ENCODE assay signal across 1 cellular context in the genomic region with DNA sequence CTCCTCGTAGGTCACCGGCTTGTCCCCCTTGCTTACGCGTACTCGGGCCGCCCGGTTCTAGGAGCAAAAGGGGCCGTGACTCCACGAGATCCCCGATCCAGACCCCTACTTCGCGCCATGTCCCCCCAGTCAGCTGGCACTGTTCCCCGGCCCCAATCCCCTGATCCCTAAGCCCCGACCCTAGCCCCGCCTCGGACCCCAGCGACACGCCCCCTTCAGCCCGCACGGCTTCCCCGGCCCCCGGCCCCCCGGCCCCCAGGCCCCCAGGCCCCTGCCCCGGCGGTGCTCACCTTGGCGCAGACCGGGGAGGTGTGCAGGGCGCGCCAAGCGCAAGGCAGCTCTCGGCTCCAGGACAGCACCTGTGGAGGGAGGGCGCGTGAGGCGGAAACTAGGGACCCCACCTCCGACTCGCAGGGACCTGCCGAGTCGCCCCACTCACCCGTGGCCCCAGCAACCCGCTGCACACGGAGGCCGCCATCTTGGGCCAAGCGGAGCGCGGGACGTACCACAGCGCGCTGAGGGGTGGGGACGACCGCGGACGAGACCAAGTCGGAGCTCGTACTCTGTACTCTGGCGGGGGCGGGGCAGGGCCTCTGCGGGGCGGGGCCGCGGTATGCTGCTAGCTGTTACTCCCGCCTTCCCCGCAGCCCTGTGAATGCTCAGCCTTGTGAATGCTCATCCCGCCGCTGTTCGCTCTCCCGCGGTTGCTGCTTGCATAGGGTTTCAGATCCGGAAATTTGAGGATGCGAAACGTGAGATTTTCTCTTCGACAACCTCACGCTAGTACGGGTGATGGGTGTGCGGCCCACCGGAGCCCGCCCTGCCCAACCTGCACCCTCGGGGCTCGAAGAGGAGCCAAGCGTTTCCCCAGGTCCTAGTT.
TF ChIP-seq lines count a peak whose summit lies in the region.

MRPS24 (minus strand) TSS at position 500 of the 880 bp plus-strand sequence; CDS start at position 478, 22 bp downstream.

TF ChIP-seq in liver, 16 proteins besides CTCF, POLR2A, EP300 and RAD21 (continued from another document):
- peak; percentile 48 for TF ChIP-seq REST (IDR thresholded peaks at IDR 0.05)
- peak; percentile 72 to 75 for TF ChIP-seq HNF4A (conservative IDR thresholded peaks at IDR 0.05)
- TF ChIP-seq, protein P1, sequence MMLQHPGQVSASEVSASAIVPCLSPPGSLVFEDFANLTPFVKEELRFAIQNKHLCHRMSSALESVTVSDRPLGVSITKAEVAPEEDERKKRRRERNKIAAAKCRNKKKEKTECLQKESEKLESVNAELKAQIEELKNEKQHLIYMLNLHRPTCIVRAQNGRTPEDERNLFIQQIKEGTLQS (IDR thresholded peaks at IDR 0.05), result no peak
- TF ChIP-seq JUND (IDR thresholded peaks at IDR 0.05), result no peak
- TF ChIP-seq, protein P2, sequence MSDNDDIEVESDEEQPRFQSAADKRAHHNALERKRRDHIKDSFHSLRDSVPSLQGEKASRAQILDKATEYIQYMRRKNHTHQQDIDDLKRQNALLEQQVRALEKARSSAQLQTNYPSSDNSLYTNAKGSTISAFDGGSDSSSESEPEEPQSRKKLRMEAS (IDR thresholded peaks at IDR 0.05), result no peak
- TF ChIP-seq SP1 (IDR thresholded peaks at IDR 0.05), result peak; percentile 69
- TF ChIP-seq YY1 (IDR thresholded peaks at IDR 0.05), result peak; percentile 98
- TF ChIP-seq TAF1 (conservative IDR thresholded peaks at IDR 0.05), result no peak
- TF ChIP-seq FOXA1 (IDR thresholded peaks at IDR 0.05), result no peak
- TF ChIP-seq FOXA2 (IDR thresholded peaks at IDR 0.05), result no peak
